Comparison of ENCODE assay signal across 8 cellular contexts in genomic region chr9:126914458-126915280, GRCh38. TPM values are rescaled to one million over a fixed set of nuclear protein-coding genes. Genes with fewer than 3 reads are reported as not detected.
DNase-seq lines count a peak whose midpoint lies in the region; ATAC-seq and TF ChIP-seq lines count a peak whose summit lies in the region.

TSS of gene RALGPS1 (plus strand) at chr9:126914782. CDS start at chr9:126962290, 47,508 bp downstream.

- H3K27me3 ChIP-seq in neutrophil (peaks cover 49% of the 10 kb centered on the region), subcutaneous abdominal adipose tissue (ENCODE audit: control insufficient read depth in 5 of 5, insufficient read depth in 4 of 5, low read length in 5 of 5) (no peaks in the 10 kb centered on the region)

- H3K4me1 Mint-ChIP-seq in activated naive CD4-positive, alpha-beta T cell treated with anti-CD3 and anti-CD28 coated beads, Interleukin-2, amount 10 ng/mL, durations not matched to agents 7 days and 5 days, result peaks cover 9% of the 10 kb centered on the region

- CTCF ChIA-PET in activated naive CD4-positive, alpha-beta T cell treated with anti-CD3 and anti-CD28 coated beads, Interleukin-2, amount 10 ng/mL, durations not matched to agents 7 days and 5 days (lab: Charles Lee), result no interaction called here

- H3K4me1 ChIP-seq in neutrophil (ENCODE audit: control insufficient read depth in 1 of 2, insufficient read depth in 1 of 2, low read depth in 1 of 2, low read length in 1 of 2) (peaks cover 10 to 13% of the 10 kb centered on the region in 2 experiments), subcutaneous abdominal adipose tissue (ENCODE audit: control insufficient read depth in 5 of 5, insufficient read depth in 5 of 5, low read length in 5 of 5) (peaks cover 0 to 15% (median 9%) of the 10 kb centered on the region in 5 donors)

- H3K4me3 ChIP-seq in NB4 (ENCODE audit: low read depth, low read length), result no peak within 1 kb of the TSS
- H3K4me3 ChIP-seq in neutrophil (ENCODE audit: low read depth in 1 of 2, low read length in 1 of 2), result peak within 1 kb of the TSS; percentile 60 to 63
- H3K4me3 ChIP-seq in subcutaneous abdominal adipose tissue (ENCODE audit: low read depth in 1 of 5, low read length in 5 of 5), result peak within 1 kb of the TSS in 4 of 5 donors; percentile 42 to 64 (median 56)

- peak; percentile 88 for DNase-seq in GM04504 (ENCODE audit: low read depth)
- DNase-seq in NB4 (ENCODE audit: low read depth), result peak; percentile 95
- peak; percentile 95 for DNase-seq in SK-MEL-5 (ENCODE audit: low read depth, low spot score)
- peak; percentile 94 for DNase-seq in activated naive CD4-positive, alpha-beta T cell treated with anti-CD3 and anti-CD28 coated beads, Interleukin-2, amount 10 ng/mL, durations not matched to agents 7 days and 5 days
- DNase-seq in germinal center (ENCODE audit: low spot score), result peak; percentile 97

- no peak for TF ChIP-seq POLR2A in NB4 (IDR thresholded peaks at IDR 0.05; ENCODE audit: extremely low read depth, insufficient read length)

- H3K4me3 Mint-ChIP-seq in activated naive CD4-positive, alpha-beta T cell treated with anti-CD3 and anti-CD28 coated beads, Interleukin-2, amount 10 ng/mL, durations not matched to agents 7 days and 5 days, result peak within 1 kb of the TSS; percentile 68

- H3K27me3 Mint-ChIP-seq in activated naive CD4-positive, alpha-beta T cell treated with anti-CD3 and anti-CD28 coated beads, Interleukin-2, amount 10 ng/mL, durations not matched to agents 7 days and 5 days, result peaks cover 41% of the 10 kb centered on the region

- H3K9me3 ChIP-seq in neutrophil (no peaks in the 10 kb centered on the region), subcutaneous abdominal adipose tissue (ENCODE audit: control insufficient read depth in 5 of 5, low read length in 5 of 5) (no peaks in the 10 kb centered on the region)

- in situ Hi-C loops in SK-MEL-5 (cut with HindIII; ENCODE audit: low pct_unique_long_range_greater_than_20kb, low sequenced_read_pairs), result no loop called here

- ATAC-seq in HG02571 (IDR thresholded peaks at IDR 0.05; ENCODE audit: unreplicated experiment), result peak; percentile 91

- H3K36me3 Mint-ChIP-seq in activated naive CD4-positive, alpha-beta T cell treated with anti-CD3 and anti-CD28 coated beads, Interleukin-2, amount 10 ng/mL, durations not matched to agents 7 days and 5 days, result no peaks in the 10 kb centered on the region

- no peaks in the 10 kb centered on the region for H3K9me3 Mint-ChIP-seq in activated naive CD4-positive, alpha-beta T cell treated with anti-CD3 and anti-CD28 coated beads, Interleukin-2, amount 10 ng/mL, durations not matched to agents 7 days and 5 days

- TF ChIP-seq CTCF in NB4 (IDR thresholded peaks at IDR 0.05; ENCODE audit: low read depth, low read length) (no peak), neutrophil (IDR thresholded peaks at IDR 0.05) (peak; percentile 25)

- peak within 1 kb of the TSS in 1 of 5 donors; percentile 66 for H3K9ac ChIP-seq in subcutaneous abdominal adipose tissue (ENCODE audit: low read length in 5 of 5)

- H3K36me3 ChIP-seq in neutrophil, result no peaks in the 10 kb centered on the region
- H3K36me3 ChIP-seq in subcutaneous abdominal adipose tissue (ENCODE audit: control insufficient read depth in 5 of 5, insufficient read depth in 5 of 5, low read length in 5 of 5), result no peaks in the 10 kb centered on the region

- H3K27ac Mint-ChIP-seq in activated naive CD4-positive, alpha-beta T cell treated with anti-CD3 and anti-CD28 coated beads, Interleukin-2, amount 10 ng/mL, durations not matched to agents 7 days and 5 days, result peak within 1 kb of the TSS; percentile 24

- H3K27ac ChIP-seq in neutrophil, result peak within 1 kb of the TSS; percentile 87
- H3K27ac ChIP-seq in subcutaneous abdominal adipose tissue (ENCODE audit: low read depth, low read length), result no peak within 1 kb of the TSS

RNA-seq across cellular contexts. Expression of gene RALGPS1, which starts in this region (rescaled TPM):
- 0.87 and 3.2 TPM in 2 replicates for total RNA-seq in SK-MEL-5 (2014; rRNA removed; shearing (Covaris generic))
- polyA plus RNA-seq in SK-MEL-5 (2015; cell fraction: cytosol; rRNA removed), result 2.1 and 3.0 TPM in 2 replicates
- polyA plus RNA-seq in SK-MEL-5 (2015; cell fraction: nucleus; rRNA removed), result 12.0 and 18.5 TPM in 2 replicates
